Comparison of ENCODE assay signal across 10 cellular contexts in the genomic region with DNA sequence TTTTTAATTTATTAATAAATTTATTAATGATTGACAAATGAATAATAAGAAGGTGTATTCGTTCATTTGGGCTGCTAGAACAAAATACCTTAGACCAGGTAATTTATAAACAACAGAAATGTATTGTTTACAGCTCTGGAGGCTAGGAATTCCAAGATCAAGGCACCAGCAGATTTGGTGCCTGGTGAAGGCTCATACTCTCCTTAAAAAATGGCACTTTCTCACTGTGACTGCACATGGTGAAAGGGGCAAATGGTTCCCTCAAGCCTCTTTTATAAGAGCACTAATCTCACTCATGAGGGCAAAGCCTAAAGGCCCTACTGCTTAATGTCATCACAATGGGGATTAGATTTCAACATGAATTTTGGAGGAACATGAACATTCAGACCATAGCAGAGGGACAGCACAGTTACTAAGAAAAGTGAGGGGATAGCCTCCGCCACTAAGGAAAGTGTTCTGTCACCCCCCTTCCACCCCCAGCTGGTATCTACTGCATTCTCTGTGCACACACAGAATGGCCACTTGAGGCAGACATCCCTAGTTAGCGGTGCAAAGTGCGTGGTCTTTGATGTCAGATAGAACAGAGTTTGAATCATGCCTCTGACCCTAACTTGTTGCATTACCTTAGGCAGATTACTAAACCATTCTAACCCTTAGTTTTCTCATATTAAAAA. TPM values are rescaled to one million over a fixed set of nuclear protein-coding genes. Genes with fewer than 3 reads are reported as not detected.
A peak's percentile ranks its signal among the peaks of the same experiment; 100 is the strongest.
DNase-seq lines count a peak whose midpoint lies in the region; ATAC-seq and TF ChIP-seq lines count a peak whose summit lies in the region.
"Had no signal": no experiment of that assay in that cellular context is flagged by ENCODE, and none has a peak within 500 bp of the region (broad histone marks: within the 10 kb centered on the region; RNA-seq: fewer than 3 reads in every experiment).

No MANE protein-coding gene starts in this region.

- no peak overlapping the region for H3K4me2 ChIP-seq in neuronal stem cell (ENCODE audit: insufficient read depth, low read length, poor library complexity, severe bottlenecking)

- no peaks in the 10 kb centered on the region for H3K9me3 ChIP-seq in neuronal stem cell (replicated peaks in 1 of 2; ENCODE audit: control insufficient read depth in 2 of 2, insufficient read depth in 1 of 2, low read depth in 1 of 2, low read length in 2 of 2)

- no peak overlapping the region for H3K4me3 ChIP-seq in neuronal stem cell (ENCODE audit: low read length in 2 of 2)

- no peak overlapping the region for H3K23ac ChIP-seq in neuronal stem cell (ENCODE audit: low read depth, low read length, poor library complexity)

- H3K36me3 ChIP-seq in neuronal stem cell (replicated peaks in 1 of 2; ENCODE audit: control insufficient read depth in 2 of 2, insufficient read depth in 2 of 2, low read length in 2 of 2) = no peaks in the 10 kb centered on the region

- H3K27me3 Mint-ChIP-seq in natural killer cell (ENCODE audit: low read depth in 2 of 2) = no peaks in the 10 kb centered on the region

- no peak overlapping the region for H3K18ac ChIP-seq in neuronal stem cell (ENCODE audit: low read length)

- H2AFZ ChIP-seq in neuronal stem cell (ENCODE audit: low read length) = no peak overlapping the region

- H3K36me3 Mint-ChIP-seq in natural killer cell = no peaks in the 10 kb centered on the region

- peak; percentile 24 to 33 for ATAC-seq in activated CD4-positive, CD25-positive, alpha-beta regulatory T cell treated with anti-CD3 and anti-CD28 coated beads, Interleukin-2, amount 50 U/mL, for 24 hours
- ATAC-seq in HG03159 (IDR thresholded peaks at IDR 0.05; ENCODE audit: unreplicated experiment) (peak; percentile 66), natural killer cell (peak; percentile 41 to 65 (median 48)), GM18861 (IDR thresholded peaks at IDR 0.05; ENCODE audit: unreplicated experiment) (no peak), HG03565 (IDR thresholded peaks at IDR 0.05; ENCODE audit: unreplicated experiment) (no peak)

- H3K27me3 ChIP-seq in neuronal stem cell (ENCODE audit: control insufficient read depth in 3 of 3, insufficient read depth in 3 of 3, low read depth in 1 of 3, low read length in 3 of 3) = peaks cover 0 to 4% (median 0%) of the 10 kb centered on the region in 3 experiments

- no peak for TF ChIP-seq CTCF in natural killer cell (IDR thresholded peaks at IDR 0.05)

- no peak overlapping the region for H3K4me3 Mint-ChIP-seq in natural killer cell

- peaks cover 21 to 29% of the 10 kb centered on the region in 2 donors for H3K4me1 Mint-ChIP-seq in natural killer cell

- no CpG with 5 or more reads among the region's 4 CpGs for WGBS in neuronal stem cell (ENCODE audit: extremely low coverage in 2 of 2, insufficient read length in 2 of 2, insufficient replicate concordance in 1 of 2), 2 donors

- no peak overlapping the region for H2BK12ac ChIP-seq in neuronal stem cell (ENCODE audit: low read length)

- H3K27ac ChIP-seq in neuronal stem cell (replicated peaks; ENCODE audit: low read length) = no peak overlapping the region

- H2BK120ac ChIP-seq in neuronal stem cell (ENCODE audit: low read depth, low read length) = no peak overlapping the region

- H3K4me1 ChIP-seq in neuronal stem cell (ENCODE audit: control insufficient read depth in 2 of 2, insufficient read depth in 1 of 2, low read depth in 1 of 2, low read length in 2 of 2) = no peaks in the 10 kb centered on the region

- H3K27ac Mint-ChIP-seq in natural killer cell = no peak overlapping the region

- intact Hi-C loops in natural killer cell (cut with micrococcal nuclease) = no loop called here

- H3K9ac ChIP-seq in neuronal stem cell (ENCODE audit: low read depth, low read length, poor library complexity) = no peak overlapping the region

- H3K4ac ChIP-seq in neuronal stem cell (ENCODE audit: low read length) = no peak overlapping the region

- H3K79me1 ChIP-seq in neuronal stem cell (ENCODE audit: low read depth, low read length) = no peaks in the 10 kb centered on the region

- H4K91ac ChIP-seq in neuronal stem cell (ENCODE audit: low read depth, low read length, poor library complexity) = no peak overlapping the region

- H3K14ac ChIP-seq in neuronal stem cell (ENCODE audit: low read length) = no peak overlapping the region

- H2AK5ac ChIP-seq in neuronal stem cell (ENCODE audit: low read depth, low read length) = no peak overlapping the region

- no peak overlapping the region for H4K8ac ChIP-seq in neuronal stem cell (ENCODE audit: low read depth, low read length)

- H2BK5ac ChIP-seq in neuronal stem cell (ENCODE audit: low read length) = no peak overlapping the region

- H2BK15ac ChIP-seq in neuronal stem cell (ENCODE audit: low read length) = no peak overlapping the region

- H3K9me3 Mint-ChIP-seq in natural killer cell = no peaks in the 10 kb centered on the region

- no peak for DNase-seq in activated CD4-positive, CD25-positive, alpha-beta regulatory T cell (lab: John Stamatoyannopoulos, UW)
- peak; percentile 3 to 6 for DNase-seq in activated CD4-positive, alpha-beta T cell treated with anti-CD3 and anti-CD28 coated beads, Interleukin-2, amount 50 U/mL, for 48 hours
- DNase-seq in natural killer cell (no peak), neuronal stem cell (ENCODE audit: low spot score) (no peak)
- DNase-seq: COR-L47, NCI-H524 treated with DMSO at 0.1 percent for 48 hours had no signal

RNA-seq across cellular contexts. Expression of gene CEP295, which starts 47.2 kb away (rescaled TPM):
- 10 to 100 TPM; 11.8 to 15.9 (median 14.5) TPM for total RNA-seq in natural killer cell
- polyA plus RNA-seq in neuronal stem cell (2013, experiment 1 of 2) = 15.7 TPM
- 14.4 TPM for polyA plus RNA-seq in neuronal stem cell (2013, experiment 2 of 2)

Comparison
In these comparisons a context has a peak if more than half of its experiments do, and no peak if none do; other contexts are left out.
1. ATAC-seq: peak in activated CD4-positive, CD25-positive, alpha-beta regulatory T cell treated with anti-CD3 and anti-CD28 coated beads, Interleukin-2, amount 50 U/mL, for 24 hours (2 of 2), HG03159 (single experiment) and natural killer cell (3 of 3); none in GM18861 (single experiment) and HG03565 (single experiment).
2. DNase-seq: peak in activated CD4-positive, alpha-beta T cell treated with anti-CD3 and anti-CD28 coated beads, Interleukin-2, amount 50 U/mL, for 48 hours (2 of 2); none in activated CD4-positive, CD25-positive, alpha-beta regulatory T cell (0 of 4), natural killer cell (single experiment) and neuronal stem cell (single experiment).